Comparison of ENCODE assay signal across 2 cellular contexts in the genomic region with DNA sequence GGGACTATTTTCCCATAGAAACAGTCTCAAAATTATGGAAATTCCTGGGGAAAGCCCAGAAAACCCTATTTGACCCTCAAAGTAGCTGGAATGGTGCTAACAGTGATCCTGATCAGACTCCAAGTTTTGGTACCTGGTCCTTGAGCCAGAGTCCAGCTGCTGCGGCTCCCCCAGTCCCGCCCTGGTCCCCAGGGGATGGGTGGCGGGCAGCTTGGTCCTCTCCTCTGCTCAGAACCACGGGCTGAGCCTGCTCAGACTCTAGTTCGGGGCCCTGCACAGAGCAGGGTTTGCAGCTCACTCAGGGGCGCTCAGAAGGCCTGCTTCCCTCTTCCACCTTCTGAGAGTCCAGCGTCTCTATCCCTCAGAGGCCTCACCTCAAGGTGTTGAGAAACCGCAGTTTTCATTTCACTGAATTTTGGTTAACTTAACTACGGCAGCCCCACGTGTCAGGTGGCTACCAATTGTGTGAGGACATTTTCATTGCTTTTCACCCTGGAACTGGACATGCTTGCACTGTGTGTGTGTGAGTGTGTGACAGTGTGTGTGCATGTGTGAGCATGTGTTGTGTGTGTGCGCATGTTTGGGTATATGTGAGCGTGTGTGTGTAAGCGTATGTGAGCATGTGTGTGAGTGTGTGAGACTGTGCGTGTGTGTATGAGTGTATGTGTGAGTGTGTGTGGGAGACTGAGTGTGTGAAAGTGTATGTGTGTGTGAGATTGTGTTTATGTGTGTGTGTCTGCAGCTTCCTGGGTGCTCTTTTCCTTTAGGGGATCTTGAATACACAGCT.
TF ChIP-seq lines count a peak whose summit lies in the region.

No MANE protein-coding gene starts in this region.

TF ChIP-seq in HEK293, 187 proteins besides CTCF, POLR2A, EP300 and RAD21 (continues in another document):
- TF ChIP-seq ZNF138 (tag by site-specific recombination; IDR thresholded peaks at IDR 0.05; ENCODE audit: borderline replicate concordance) (no peak), ZSCAN4 (tag by site-specific recombination; IDR thresholded peaks at IDR 0.05) (peak; percentile 92), ZNF514 (tag by site-specific recombination; IDR thresholded peaks at IDR 0.05) (no peak), ZBTB10 (tag by site-specific recombination; IDR thresholded peaks at IDR 0.05) (0 out of 2 replicates have a peak, but pooled peaks have one; percentile 47), ZNF747 (tag by site-specific recombination; IDR thresholded peaks at IDR 0.05) (0 out of 2 replicates have a peak, but pooled peaks have one; percentile 38), ZNF791 (tag by site-specific recombination; IDR thresholded peaks at IDR 0.05) (no peak), SCRT2 (tag by site-specific recombination; IDR thresholded peaks at IDR 0.05) (no peak), SP7 (tag by site-specific recombination; IDR thresholded peaks at IDR 0.05) (no peak), ZSCAN5A (tag by site-specific recombination; IDR thresholded peaks at IDR 0.05) (no peak), GLI4 (tag by site-specific recombination; IDR thresholded peaks at IDR 0.05) (0 out of 2 replicates have a peak, but pooled peaks have one; percentile 19)
- TF ChIP-seq, protein P1, sequence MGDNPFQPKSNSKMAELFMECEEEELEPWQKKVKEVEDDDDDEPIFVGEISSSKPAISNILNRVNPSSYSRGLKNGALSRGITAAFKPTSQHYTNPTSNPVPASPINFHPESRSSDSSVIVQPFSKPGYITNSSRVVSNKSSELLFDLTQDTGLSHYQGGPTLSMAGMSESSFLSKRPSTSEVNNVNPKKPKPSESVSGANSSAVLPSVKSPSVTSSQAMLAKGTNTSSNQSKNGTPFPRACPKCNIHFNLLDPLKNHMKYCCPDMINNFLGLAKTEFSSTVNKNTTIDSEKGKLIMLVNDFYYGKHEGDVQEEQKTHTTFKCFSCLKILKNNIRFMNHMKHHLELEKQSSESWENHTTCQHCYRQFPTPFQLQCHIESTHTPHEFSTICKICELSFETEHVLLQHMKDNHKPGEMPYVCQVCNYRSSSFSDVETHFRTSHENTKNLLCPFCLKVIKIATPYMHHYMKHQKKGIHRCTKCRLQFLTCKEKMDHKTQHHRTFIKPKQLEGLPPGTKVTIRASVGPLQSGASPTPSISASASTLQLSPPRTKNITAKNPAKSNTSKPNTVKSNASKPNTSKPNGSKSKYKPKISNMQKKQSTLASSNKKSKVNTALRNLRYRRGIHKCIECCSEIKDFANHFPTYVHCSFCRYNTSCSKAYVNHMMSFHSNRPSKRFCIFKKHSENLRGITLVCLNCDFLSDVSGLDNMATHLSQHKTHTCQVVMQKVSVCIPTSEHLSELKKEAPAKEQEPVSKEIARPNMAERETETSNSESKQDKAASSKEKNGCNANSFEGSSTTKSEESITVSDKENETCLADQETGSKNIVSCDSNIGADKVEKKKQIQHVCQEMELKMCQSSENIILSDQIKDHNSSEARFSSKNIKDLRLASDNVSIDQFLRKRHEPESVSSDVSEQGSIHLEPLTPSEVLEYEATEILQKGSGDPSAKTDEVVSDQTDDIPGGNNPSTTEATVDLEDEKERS (tag by site-specific recombination; IDR thresholded peaks at IDR 0.05) = no peak
- TF ChIP-seq, protein P2, sequence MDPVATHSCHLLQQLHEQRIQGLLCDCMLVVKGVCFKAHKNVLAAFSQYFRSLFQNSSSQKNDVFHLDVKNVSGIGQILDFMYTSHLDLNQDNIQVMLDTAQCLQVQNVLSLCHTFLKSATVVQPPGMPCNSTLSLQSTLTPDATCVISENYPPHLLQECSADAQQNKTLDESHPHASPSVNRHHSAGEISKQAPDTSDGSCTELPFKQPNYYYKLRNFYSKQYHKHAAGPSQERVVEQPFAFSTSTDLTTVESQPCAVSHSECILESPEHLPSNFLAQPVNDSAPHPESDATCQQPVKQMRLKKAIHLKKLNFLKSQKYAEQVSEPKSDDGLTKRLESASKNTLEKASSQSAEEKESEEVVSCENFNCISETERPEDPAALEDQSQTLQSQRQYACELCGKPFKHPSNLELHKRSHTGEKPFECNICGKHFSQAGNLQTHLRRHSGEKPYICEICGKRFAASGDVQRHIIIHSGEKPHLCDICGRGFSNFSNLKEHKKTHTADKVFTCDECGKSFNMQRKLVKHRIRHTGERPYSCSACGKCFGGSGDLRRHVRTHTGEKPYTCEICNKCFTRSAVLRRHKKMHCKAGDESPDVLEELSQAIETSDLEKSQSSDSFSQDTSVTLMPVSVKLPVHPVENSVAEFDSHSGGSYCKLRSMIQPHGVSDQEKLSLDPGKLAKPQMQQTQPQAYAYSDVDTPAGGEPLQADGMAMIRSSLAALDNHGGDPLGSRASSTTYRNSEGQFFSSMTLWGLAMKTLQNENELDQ (tag by site-specific recombination; IDR thresholded peaks at IDR 0.05; ENCODE audit: low read depth) = no peak

TF ChIP-seq in GM12878, 131 proteins besides CTCF, POLR2A, EP300 and RAD21:
- TF ChIP-seq RAD51 (IDR thresholded peaks at IDR 0.05) = peak; percentile 74
- TF ChIP-seq NBN (IDR thresholded peaks at IDR 0.05) = peak; percentile 63; the same call in 1 of the 2 replicates
- peak in 1 of 2 experiments; percentile 30; a peak in 1 of 4 replicates for TF ChIP-seq BHLHE40 (IDR thresholded peaks at IDR 0.05; ENCODE audit: borderline replicate concordance in 1 of 2, low read depth in 2 of 2, low read length in 1 of 2)
- peak; percentile 92 for TF ChIP-seq HDGF (IDR thresholded peaks at IDR 0.05)
- no peak for TF ChIP-seq JUND (IDR thresholded peaks at IDR 0.05; ENCODE audit: low read depth, low read length)
- 0 out of 2 replicates have a peak, but pooled peaks have one; percentile 14 for TF ChIP-seq IKZF1 (conservative IDR thresholded peaks at IDR 0.05)
- TF ChIP-seq, protein P3, sequence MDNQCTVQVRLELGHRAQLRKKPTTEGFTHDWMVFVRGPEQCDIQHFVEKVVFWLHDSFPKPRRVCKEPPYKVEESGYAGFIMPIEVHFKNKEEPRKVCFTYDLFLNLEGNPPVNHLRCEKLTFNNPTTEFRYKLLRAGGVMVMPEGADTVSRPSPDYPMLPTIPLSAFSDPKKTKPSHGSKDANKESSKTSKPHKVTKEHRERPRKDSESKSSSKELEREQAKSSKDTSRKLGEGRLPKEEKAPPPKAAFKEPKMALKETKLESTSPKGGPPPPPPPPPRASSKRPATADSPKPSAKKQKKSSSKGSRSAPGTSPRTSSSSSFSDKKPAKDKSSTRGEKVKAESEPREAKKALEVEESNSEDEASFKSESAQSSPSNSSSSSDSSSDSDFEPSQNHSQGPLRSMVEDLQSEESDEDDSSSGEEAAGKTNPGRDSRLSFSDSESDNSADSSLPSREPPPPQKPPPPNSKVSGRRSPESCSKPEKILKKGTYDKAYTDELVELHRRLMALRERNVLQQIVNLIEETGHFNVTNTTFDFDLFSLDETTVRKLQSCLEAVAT (IDR thresholded peaks at IDR 0.05) = 0 out of 2 replicates have a peak, but pooled peaks have one; percentile 45
- TF ChIP-seq, protein P4, sequence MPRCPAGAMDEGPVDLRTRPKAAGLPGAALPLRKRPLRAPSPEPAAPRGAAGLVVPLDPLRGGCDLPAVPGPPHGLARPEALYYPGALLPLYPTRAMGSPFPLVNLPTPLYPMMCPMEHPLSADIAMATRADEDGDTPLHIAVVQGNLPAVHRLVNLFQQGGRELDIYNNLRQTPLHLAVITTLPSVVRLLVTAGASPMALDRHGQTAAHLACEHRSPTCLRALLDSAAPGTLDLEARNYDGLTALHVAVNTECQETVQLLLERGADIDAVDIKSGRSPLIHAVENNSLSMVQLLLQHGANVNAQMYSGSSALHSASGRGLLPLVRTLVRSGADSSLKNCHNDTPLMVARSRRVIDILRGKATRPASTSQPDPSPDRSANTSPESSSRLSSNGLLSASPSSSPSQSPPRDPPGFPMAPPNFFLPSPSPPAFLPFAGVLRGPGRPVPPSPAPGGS (IDR thresholded peaks at IDR 0.05; ENCODE audit: borderline replicate concordance, insufficient read depth, low read depth, low read length, poor library complexity, severe bottlenecking) = peak; percentile 99
- TF ChIP-seq, protein P5, sequence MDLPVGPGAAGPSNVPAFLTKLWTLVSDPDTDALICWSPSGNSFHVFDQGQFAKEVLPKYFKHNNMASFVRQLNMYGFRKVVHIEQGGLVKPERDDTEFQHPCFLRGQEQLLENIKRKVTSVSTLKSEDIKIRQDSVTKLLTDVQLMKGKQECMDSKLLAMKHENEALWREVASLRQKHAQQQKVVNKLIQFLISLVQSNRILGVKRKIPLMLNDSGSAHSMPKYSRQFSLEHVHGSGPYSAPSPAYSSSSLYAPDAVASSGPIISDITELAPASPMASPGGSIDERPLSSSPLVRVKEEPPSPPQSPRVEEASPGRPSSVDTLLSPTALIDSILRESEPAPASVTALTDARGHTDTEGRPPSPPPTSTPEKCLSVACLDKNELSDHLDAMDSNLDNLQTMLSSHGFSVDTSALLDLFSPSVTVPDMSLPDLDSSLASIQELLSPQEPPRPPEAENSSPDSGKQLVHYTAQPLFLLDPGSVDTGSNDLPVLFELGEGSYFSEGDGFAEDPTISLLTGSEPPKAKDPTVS (IDR thresholded peaks at IDR 0.05; ENCODE audit: low read depth, low read length) = no peak
- no peak for TF ChIP-seq SREBF2 (IDR thresholded peaks at IDR 0.05; ENCODE audit: low read length)
- TF ChIP-seq LARP7 (IDR thresholded peaks at IDR 0.05) = no peak
- peak; percentile 28 to 29; a peak in 2 of 4 replicates for TF ChIP-seq IKZF2 (IDR thresholded peaks at IDR 0.05)
- peak; percentile 59 for TF ChIP-seq PBX3 (IDR thresholded peaks at IDR 0.05; ENCODE audit: insufficient replicate concordance, low read depth, low read length)
- TF ChIP-seq USF2 (IDR thresholded peaks at IDR 0.05; ENCODE audit: borderline replicate concordance, low read depth, low read length) = peak; percentile 48; the same call in 1 of the 2 replicates
- TF ChIP-seq TCF3 (IDR thresholded peaks at IDR 0.05; ENCODE audit: borderline replicate concordance, insufficient read depth, low read depth, low read length) = 0 out of 2 replicates have a peak, but pooled peaks have one; percentile 35
- TF ChIP-seq MEF2B (IDR thresholded peaks at IDR 0.05; ENCODE audit: partially characterized antibody, poor library complexity, severe bottlenecking) = peak; percentile 61
